36 cellular contexts compared by ENCODE assay signal in genomic region chr11:132051704-132052103, GRCh38.
"Had no signal": no experiment of that assay in that cellular context is flagged by ENCODE, and none has a peak within 500 bp of the region (broad histone marks: within the 10 kb centered on the region; RNA-seq: fewer than 3 reads in every experiment).

No MANE protein-coding gene starts in this region.

- H3K4me1 ChIP-seq: adrenal gland, ascending aorta, esophagus squamous epithelium, uterus had no signal

- H3K9me3 ChIP-seq: adrenal gland, ascending aorta, gastrocnemius medialis, neutrophil, right atrium auricular region, uterus had no signal

- H3K36me3 ChIP-seq: adrenal gland, ascending aorta, brain microvascular endothelial cell, esophagus squamous epithelium, gastrocnemius medialis, neutrophil, right atrium auricular region, uterus had no signal

- H3K27me3 ChIP-seq: adrenal gland, ascending aorta, brain microvascular endothelial cell, esophagus squamous epithelium, gastrocnemius medialis, neutrophil, right atrium auricular region, uterus had no signal

- DNase-seq: activated B cell treated with CpG ODN at 0.5 μM for 24 hours; activated CD4-positive, alpha-beta T cell treated with anti-CD3 and anti-CD28 coated beads, Interleukin-2, amount 50 U/mL, for 1 hour; activated CD8-positive, alpha-beta T cell treated with anti-CD3 and anti-CD28 coated beads, Interleukin-2, amount 10 ng/mL, durations not matched to agents 7 days and 5 days; activated effector memory CD4-positive, alpha-beta T cell treated with Interleukin-2 at 50 U/mL for 16 hours; activated naive CD4-positive, alpha-beta T cell treated with anti-CD3 and anti-CD28 coated beads for 36 hours; activated naive CD8-positive, alpha-beta T cell treated with anti-CD3 and anti-CD28 coated beads for 36 hours; activated T-cell treated with anti-CD3 and anti-CD28 coated beads for 4 hours; activated T-cell treated with anti-CD3 and anti-CD28 coated beads, Interleukin-2, amount 50 U/mL, for 72 hours; adrenal gland; brain microvascular endothelial cell; dermis blood vessel endothelial cell; effector CD4-positive, alpha-beta T cell; esophagus squamous epithelium; gastrocnemius medialis; glutamatergic neuron; left cardiac atrium; left ventricle myocardium superior; naive B cell; nephron progenitor cell; stimulated activated CD4-positive, alpha-beta T cell treated with anti-CD3 and anti-CD28 coated beads, Interleukin-1b, Interleukin-23, amount 100 ng/mL, for 48 hours; stimulated activated CD4-positive, alpha-beta T cell treated with anti-CD3 and anti-CD28 coated beads, Interleukin-4, amount 100 ng/mL, for 4 hours; stimulated activated CD8-positive, alpha-beta memory T cell treated with anti-CD3 and anti-CD28 coated beads, Interleukin-4, amount 100 ng/mL, for 48 hours; stimulated activated naive CD8-positive, alpha-beta T cell treated with anti-CD3 and anti-CD28 coated beads, Interleukin-15, amount 100 ng/mL, for 72 hours; T-helper 1 cell; uterus had no signal

- H3K36me3 Mint-ChIP-seq: activated naive CD8-positive, alpha-beta T cell treated with anti-CD3 and anti-CD28 coated beads for 36 hours; naive B cell; stimulated activated memory B cell treated with anti-CD40 and anti-IgM and Interleukin-4, amounts not matched to agents 10 μg/mL and 1 μg/mL and 100 μg/mL, for 72 hours; type B pancreatic cell had no signal

- H3K27ac Mint-ChIP-seq: activated B cell treated with CpG ODN at 0.5 μM for 24 hours; activated CD8-positive, alpha-beta T cell treated with anti-CD3 and anti-CD28 coated beads, Interleukin-2, amount 10 ng/mL, durations not matched to agents 7 days and 5 days; activated naive CD4-positive, alpha-beta T cell treated with anti-CD3 and anti-CD28 coated beads for 36 hours; activated naive CD8-positive, alpha-beta T cell treated with anti-CD3 and anti-CD28 coated beads for 36 hours; activated T-cell treated with anti-CD3 and anti-CD28 coated beads, Interleukin-2, amount 50 U/mL, for 72 hours; naive B cell; nephron progenitor cell; stimulated activated memory B cell treated with anti-CD40 and anti-IgM and Interleukin-4, amounts not matched to agents 10 μg/mL and 1 μg/mL and 100 μg/mL, for 72 hours; stimulated activated naive CD8-positive, alpha-beta T cell treated with anti-CD3 and anti-CD28 coated beads, Interleukin-15, amount 100 ng/mL, for 72 hours; T-helper 2 cell treated with Interferon-gamma antibody and Interleukin-4, amounts not matched to agents 5 μg/mL and 100 μg/mL, for 36 hours; type B pancreatic cell had no signal

- FAIRE-seq: colon, endometrium had no signal

- H3K79me2 ChIP-seq: hepatocyte had no signal

- H3K4me2 ChIP-seq: hepatocyte had no signal

- H3K9me3 Mint-ChIP-seq: activated B cell treated with CpG ODN at 0.5 μM for 24 hours; activated naive CD4-positive, alpha-beta T cell treated with anti-CD3 and anti-CD28 coated beads for 36 hours; activated naive CD8-positive, alpha-beta T cell treated with anti-CD3 and anti-CD28 coated beads for 36 hours; activated T-cell treated with anti-CD3 and anti-CD28 coated beads, Interleukin-2, amount 50 U/mL, for 72 hours; nephron progenitor cell; stimulated activated naive CD8-positive, alpha-beta T cell treated with anti-CD3 and anti-CD28 coated beads, Interleukin-15, amount 100 ng/mL, for 72 hours; T-helper 2 cell treated with Interferon-gamma antibody and Interleukin-4, amounts not matched to agents 5 μg/mL and 100 μg/mL, for 36 hours; type B pancreatic cell had no signal

- ATAC-seq: activated CD8-positive, alpha-beta T cell treated with anti-CD3 and anti-CD28 coated beads, Interleukin-2, amount 10 ng/mL, durations not matched to agents 7 days and 5 days; activated T-cell treated with anti-CD3 and anti-CD28 coated beads, Interleukin-2, amount 50 U/mL, for 72 hours; gastrocnemius medialis; left ventricle myocardium superior; stimulated activated memory B cell treated with anti-CD40 and anti-IgM and Interleukin-4, amounts not matched to agents 10 μg/mL and 1 μg/mL and 100 μg/mL, for 72 hours; stimulated activated naive CD8-positive, alpha-beta T cell treated with anti-CD3 and anti-CD28 coated beads, Interleukin-15, amount 100 ng/mL, for 72 hours had no signal

- H3K4me1 Mint-ChIP-seq: activated B cell treated with CpG ODN at 0.5 μM for 24 hours; activated naive CD8-positive, alpha-beta T cell treated with anti-CD3 and anti-CD28 coated beads for 36 hours; naive B cell; stimulated activated memory B cell treated with anti-CD40 and anti-IgM and Interleukin-4, amounts not matched to agents 10 μg/mL and 1 μg/mL and 100 μg/mL, for 72 hours; stimulated activated naive CD8-positive, alpha-beta T cell treated with anti-CD3 and anti-CD28 coated beads, Interleukin-15, amount 100 ng/mL, for 72 hours had no signal

- H3K4me3 ChIP-seq: adrenal gland, ascending aorta, esophagus squamous epithelium, gastrocnemius medialis, hepatocyte, right atrium auricular region, skin epidermis, uterus had no signal

- H2AFZ ChIP-seq: hepatocyte had no signal

- H3K27me3 Mint-ChIP-seq: activated B cell treated with CpG ODN at 0.5 μM for 24 hours; activated naive CD8-positive, alpha-beta T cell treated with anti-CD3 and anti-CD28 coated beads for 36 hours; naive B cell; stimulated activated memory B cell treated with anti-CD40 and anti-IgM and Interleukin-4, amounts not matched to agents 10 μg/mL and 1 μg/mL and 100 μg/mL, for 72 hours; stimulated activated naive CD8-positive, alpha-beta T cell treated with anti-CD3 and anti-CD28 coated beads, Interleukin-15, amount 100 ng/mL, for 72 hours had no signal

- H3K4me3 Mint-ChIP-seq: activated B cell treated with CpG ODN at 0.5 μM for 24 hours; activated CD8-positive, alpha-beta T cell treated with anti-CD3 and anti-CD28 coated beads, Interleukin-2, amount 10 ng/mL, durations not matched to agents 7 days and 5 days; activated naive CD4-positive, alpha-beta T cell treated with anti-CD3 and anti-CD28 coated beads for 36 hours; activated naive CD8-positive, alpha-beta T cell treated with anti-CD3 and anti-CD28 coated beads for 36 hours; activated T-cell treated with anti-CD3 and anti-CD28 coated beads, Interleukin-2, amount 50 U/mL, for 72 hours; naive B cell; nephron progenitor cell; stimulated activated memory B cell treated with anti-CD40 and anti-IgM and Interleukin-4, amounts not matched to agents 10 μg/mL and 1 μg/mL and 100 μg/mL, for 72 hours; stimulated activated naive CD8-positive, alpha-beta T cell treated with anti-CD3 and anti-CD28 coated beads, Interleukin-15, amount 100 ng/mL, for 72 hours; T-helper 2 cell treated with Interferon-gamma antibody and Interleukin-4, amounts not matched to agents 5 μg/mL and 100 μg/mL, for 36 hours; type B pancreatic cell had no signal

- H3K27ac ChIP-seq: adrenal gland, ascending aorta, epithelial cell of prostate, esophagus squamous epithelium, gastrocnemius medialis, hepatocyte, neutrophil, skin epidermis, uterus had no signal
